In genomic region chr2:219430633-219431615, GRCh38 we compare ENCODE assay signal across 8 cellular contexts. TPM values are rescaled to one million over a fixed set of nuclear protein-coding genes. Genes with fewer than 3 reads are reported as not detected.
DNase-seq lines count a peak whose midpoint lies in the region; ATAC-seq and TF ChIP-seq lines count a peak whose summit lies in the region.

No MANE protein-coding gene starts in this region.

- no peak overlapping the region for H3K4me3 ChIP-seq in MG63
- H3K4me3 ChIP-seq in mammary epithelial cell (replicated peaks in 1 of 3; ENCODE audit: insufficient read depth in 1 of 3, low read depth in 2 of 3, low read length in 3 of 3) = no peak overlapping the region

- intact Hi-C loops in mammary epithelial cell (cut with micrococcal nuclease) = loop anchor here (1.0 to 10.0 kb wide), 6 partner anchors 27 to 264 kb away; partner anchors contain the start of gene GMPPA

- in situ Hi-C loops in mammary epithelial cell (cut with MboI; ENCODE audit: low sequenced_read_pairs in 2 of 2) = no loop called here

- CTCF ChIA-PET in mammary epithelial cell (lab: Charles Lee; ENCODE audit: low non-redundant PET) = interaction anchor here (0.6 to 1.6 kb wide), 5 partner anchors 22 to 99 kb away, joined by 3 to 10 read pairs (median 7); partner anchors contain the start of gene GMPPA

- H4K20me1 ChIP-seq in mammary epithelial cell (ENCODE audit: insufficient read depth, low read length) = no peaks in the 10 kb centered on the region

- WGBS in mammary epithelial cell (ENCODE audit: low coverage, missing lambda C conversion rate) = 26% methylated on average over 9 of the region's 9 CpGs

- no peak overlapping the region for H3K4me2 ChIP-seq in mammary epithelial cell (ENCODE audit: insufficient read depth, low read depth, low read length)

- peak; percentile 7 for DNase-seq in COR-L47 (lab: John Stamatoyannopoulos, UW)
- DNase-seq in MG63 = peak; percentile 36
- DNase-seq in mammary epithelial cell = peak; percentile 41
- DNase-seq in myocyte (ENCODE audit: low read depth) = peak; percentile 92
- no peak for DNase-seq in activated naive CD4-positive, alpha-beta T cell treated with Interleukin-2 at 50 U/mL for 16 hours
- DNase-seq in NCI-H774 (lab: John Stamatoyannopoulos, UW) = no peak
- no peak for DNase-seq in Kasumi-1 (lab: John Stamatoyannopoulos, UW)

- no peak overlapping the region for H3K9ac ChIP-seq in mammary epithelial cell (ENCODE audit: insufficient read depth, low read length)

- no peak overlapping the region for H3K27ac ChIP-seq in mammary epithelial cell (ENCODE audit: insufficient read depth, low read depth, low read length)

- dilution Hi-C loops in mammary epithelial cell (cut with HindIII; ENCODE audit: low sequenced_read_pairs) = no loop called here

- no peaks in the 10 kb centered on the region for H3K79me2 ChIP-seq in mammary epithelial cell (ENCODE audit: insufficient read depth, low read length)

- TF ChIP-seq CTCF in mammary epithelial cell (conservative IDR thresholded peaks at IDR 0.05 in 1 of 2, IDR thresholded peaks at IDR 0.05 in 1 of 2; ENCODE audit: extremely low read depth in 1 of 2, insufficient read depth in 1 of 2, low read depth in 1 of 2, low read length in 2 of 2) = peak; percentile 24 to 64

- peaks cover 6% of the 10 kb centered on the region for H3K4me1 ChIP-seq in mammary epithelial cell (ENCODE audit: insufficient read depth, low read length)

- peak overlapping the region; percentile 54 for H2AFZ ChIP-seq in mammary epithelial cell (ENCODE audit: low read depth, low read length)

- H3K9me3 ChIP-seq in MG63 (no peaks in the 10 kb centered on the region), mammary epithelial cell (replicated peaks; ENCODE audit: insufficient read depth, low read length) (no peaks in the 10 kb centered on the region)

- no peak for ATAC-seq in HG02973 (IDR thresholded peaks at IDR 0.05; ENCODE audit: unreplicated experiment)

- H3K36me3 ChIP-seq in MG63 = no peaks in the 10 kb centered on the region
- H3K36me3 ChIP-seq in mammary epithelial cell (ENCODE audit: insufficient read depth, low read length) = no peaks in the 10 kb centered on the region

- no peaks in the 10 kb centered on the region for H3K27me3 ChIP-seq in MG63
- no peaks in the 10 kb centered on the region for H3K27me3 ChIP-seq in mammary epithelial cell (ENCODE audit: insufficient read depth, low read length)

- no TSS peak for BruUV-seq in mammary epithelial cell (replicated peaks; lab: Mats Ljungman, UMichigan)

RNA-seq across cellular contexts. Expression of gene SPEG, which starts 3.7 kb away (rescaled TPM):
- total RNA-seq in MG63 (2014; rRNA removed; shearing (Covaris generic); ENCODE audit: low replicate concordance) = 11.6 and 12.6 TPM in 2 replicates
- total RNA-seq in mammary epithelial cell (10 to 100 TPM; 47.2 to 77.6 TPM), myocyte (78.0 and 79.8 TPM in 2 replicates)
- polyA plus RNA-seq in mammary epithelial cell = 33.4 TPM
- polyA minus RNA-seq in mammary epithelial cell = 34.6 TPM
- polyA plus RNA-seq in myocyte (2012) = 57.8 TPM

RNA-seq across cellular contexts. Expression of gene DES, which starts 12.7 kb away (rescaled TPM):
- total RNA-seq in MG63 (2014; rRNA removed; shearing (Covaris generic); ENCODE audit: low replicate concordance) = 3.8 and 22.6 TPM in 2 replicates
- under 1 TPM in 1 of 2 donors, not detected in 1; 0.33 TPM for total RNA-seq in mammary epithelial cell
- 0.07 TPM for polyA plus RNA-seq in mammary epithelial cell
- not detected for polyA minus RNA-seq in mammary epithelial cell
- 10,265 and 13,585 TPM in 2 replicates for total RNA-seq in myocyte
- 3,580 TPM for polyA plus RNA-seq in myocyte (2012)

RNA-seq across cellular contexts. Expression of gene DNPEP, which starts 43.2 kb away (rescaled TPM):
- 56.4 and 73.1 TPM in 2 replicates for total RNA-seq in MG63 (2014; rRNA removed; shearing (Covaris generic); ENCODE audit: low replicate concordance)
- total RNA-seq in mammary epithelial cell (10 to 100 TPM; 49.5 to 58.5 TPM), myocyte (61.4 and 65.3 TPM in 2 replicates)
- polyA plus RNA-seq in mammary epithelial cell = 56.4 TPM
- 123 TPM for polyA minus RNA-seq in mammary epithelial cell
- polyA plus RNA-seq in myocyte (2012) = 74.2 TPM

Comparison
In these comparisons a context has a peak if more than half of its experiments do, and no peak if none do; other contexts are left out.
1. DNase-seq: peak in COR-L47 (single experiment), MG63 (single experiment), mammary epithelial cell (single experiment) and myocyte (single experiment); none in activated naive CD4-positive, alpha-beta T cell treated with Interleukin-2 at 50 U/mL for 16 hours (single experiment), NCI-H774 (single experiment) and Kasumi-1 (0 of 2).
2. RNA of gene DES, which starts 12.7 kb away (total RNA-seq): 10,265 to 13,585 TPM in myocyte; 3.8 to 22.6 TPM in MG63 and 0.33 TPM in mammary epithelial cell; every median in the first group is over 100 times any median in the second.